Comparison of ENCODE assay signal across 15 cellular contexts in the genomic region with DNA sequence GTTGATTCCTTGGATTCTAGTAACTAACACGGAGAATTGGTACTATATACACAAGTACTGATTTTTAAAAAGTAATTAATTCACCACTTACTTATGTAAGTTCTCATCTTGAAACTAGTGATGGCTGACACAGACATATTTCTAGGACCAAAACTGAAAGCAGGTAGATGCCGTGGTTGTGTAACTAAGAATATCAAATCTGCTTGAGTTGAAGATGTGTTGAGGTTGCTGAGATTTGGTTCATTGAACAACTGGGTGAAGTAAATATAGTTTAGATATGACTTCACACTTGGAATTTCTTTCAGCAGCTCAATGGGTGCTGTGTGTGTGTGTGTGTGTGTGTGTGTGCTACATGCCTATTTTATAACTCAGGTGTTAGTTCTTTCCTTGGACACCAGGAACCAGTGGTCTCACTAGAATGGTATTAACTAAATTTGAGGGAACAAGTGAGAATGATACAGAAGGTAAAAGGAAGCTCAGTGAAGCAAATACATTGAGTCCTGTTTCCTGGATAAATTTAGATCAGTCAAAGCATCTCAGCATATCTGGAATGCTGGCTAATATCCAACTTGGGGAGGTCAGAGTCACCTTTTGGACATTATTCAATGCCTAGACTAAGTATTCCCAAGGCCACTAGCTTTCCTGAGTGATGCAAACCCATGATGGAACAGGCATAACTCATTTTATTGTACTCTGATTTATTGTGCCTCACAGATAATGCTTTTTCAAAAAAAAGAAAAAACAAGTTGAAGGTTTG.
DNase-seq lines count a peak whose midpoint lies in the region; ATAC-seq, FAIRE-seq and TF ChIP-seq lines count a peak whose summit lies in the region.
"Had no signal": no experiment of that assay in that cellular context is flagged by ENCODE, and none has a peak within 500 bp of the region (broad histone marks: within the 10 kb centered on the region; RNA-seq: fewer than 3 reads in every experiment).

No MANE protein-coding gene starts in this region.

- TF ChIP-seq POLR2A in GM12892 (IDR thresholded peaks at IDR 0.05; ENCODE audit: low read depth, low read length): no peak

- no peak overlapping the region for H3K4me2 ChIP-seq in mammary epithelial cell (ENCODE audit: insufficient read depth, low read depth, low read length)

- in situ Hi-C loops in mammary epithelial cell (cut with MboI; ENCODE audit: low sequenced_read_pairs in 2 of 2): no loop called here

- peaks cover 1% of the 10 kb centered on the region for H3K36me3 Mint-ChIP-seq in progenitor cell of endocrine pancreas (ENCODE audit: insufficient read depth)

- ATAC-seq in GM18499 (IDR thresholded peaks at IDR 0.05; ENCODE audit: insufficient read depth, unreplicated experiment): peak; percentile 65
- peak; percentile 73 for ATAC-seq in GM21360 (IDR thresholded peaks at IDR 0.05; ENCODE audit: unreplicated experiment)
- ATAC-seq in HG03108 (IDR thresholded peaks at IDR 0.05; ENCODE audit: unreplicated experiment): peak; percentile 86

- H3K27me3 Mint-ChIP-seq in progenitor cell of endocrine pancreas: no peaks in the 10 kb centered on the region
- H3K27me3 Mint-ChIP-seq: CD4-positive, alpha-beta T cell had no signal

- dilution Hi-C loops in mammary epithelial cell (cut with HindIII; ENCODE audit: low sequenced_read_pairs): no loop called here

- H3K9ac ChIP-seq in mammary epithelial cell (ENCODE audit: insufficient read depth, low read length): no peak overlapping the region

- no peak overlapping the region for H3K27ac Mint-ChIP-seq in progenitor cell of endocrine pancreas
- H3K27ac Mint-ChIP-seq: CD4-positive, alpha-beta T cell had no signal

- no peak overlapping the region for H3K4me3 ChIP-seq in mammary epithelial cell (replicated peaks in 1 of 3; ENCODE audit: insufficient read depth in 1 of 3, low read depth in 2 of 3, low read length in 3 of 3)
- H3K4me3 ChIP-seq: left ventricle myocardium inferior, right atrium auricular region had no signal

- no peak overlapping the region for H2AFZ ChIP-seq in mammary epithelial cell (ENCODE audit: low read depth, low read length)

- H3K4me3 Mint-ChIP-seq in progenitor cell of endocrine pancreas (ENCODE audit: low read depth): no peak overlapping the region
- H3K4me3 Mint-ChIP-seq: CD4-positive, alpha-beta T cell had no signal

- no peak overlapping the region for H3K27ac ChIP-seq in mammary epithelial cell (ENCODE audit: insufficient read depth, low read depth, low read length)
- H3K27ac ChIP-seq: brain microvascular endothelial cell, left ventricle myocardium inferior, right atrium auricular region had no signal

- H3K4me1 Mint-ChIP-seq in progenitor cell of endocrine pancreas (ENCODE audit: low read depth): no peaks in the 10 kb centered on the region

- CTCF ChIA-PET in mammary epithelial cell (lab: Charles Lee; ENCODE audit: low non-redundant PET): no interaction called here

- H3K36me3 ChIP-seq in mammary epithelial cell (ENCODE audit: insufficient read depth, low read length): no peaks in the 10 kb centered on the region
- H3K36me3 ChIP-seq: brain microvascular endothelial cell, left ventricle myocardium inferior, right atrium auricular region had no signal

- DNase-seq in dermis microvascular lymphatic vessel endothelial cell (ENCODE audit: low read depth in 2 of 2) (peak; percentile 14 to 60), NCI-H524 (lab: John Stamatoyannopoulos, UW) (no peak), progenitor cell of endocrine pancreas (ENCODE audit: low spot score, unreplicated experiment) (no peak), mammary epithelial cell (no peak), GM12892 (ENCODE audit: insufficient read length) (no peak)
- DNase-seq: brain microvascular endothelial cell; CD4-positive, alpha-beta T cell; left ventricle myocardium inferior; stimulated activated CD8-positive, alpha-beta memory T cell treated with anti-CD3 and anti-CD28 coated beads, Interleukin-4, amount 100 ng/mL, for 48 hours; SW 1271 had no signal

- BruUV-seq in mammary epithelial cell (replicated peaks; lab: Mats Ljungman, UMichigan): no TSS peak

- no peaks in the 10 kb centered on the region for H3K27me3 ChIP-seq in mammary epithelial cell (ENCODE audit: insufficient read depth, low read length)
- H3K27me3 ChIP-seq: brain microvascular endothelial cell, right atrium auricular region had no signal

- no peaks in the 10 kb centered on the region for H4K20me1 ChIP-seq in mammary epithelial cell (ENCODE audit: insufficient read depth, low read length)

- peaks cover 11% of the 10 kb centered on the region for H3K9me3 Mint-ChIP-seq in progenitor cell of endocrine pancreas (ENCODE audit: low read depth)

- no peaks in the 10 kb centered on the region for H3K79me2 ChIP-seq in mammary epithelial cell (ENCODE audit: insufficient read depth, low read length)

- no peaks in the 10 kb centered on the region for H3K9me3 ChIP-seq in mammary epithelial cell (replicated peaks; ENCODE audit: insufficient read depth, low read length)

- TF ChIP-seq CTCF in progenitor cell of endocrine pancreas (IDR thresholded peaks at IDR 0.05; ENCODE audit: unreplicated experiment): no peak
- no peak for TF ChIP-seq CTCF in mammary epithelial cell (conservative IDR thresholded peaks at IDR 0.05 in 1 of 2, IDR thresholded peaks at IDR 0.05 in 1 of 2; ENCODE audit: extremely low read depth in 1 of 2, insufficient read depth in 1 of 2, low read depth in 1 of 2, low read length in 2 of 2)

- WGBS in mammary epithelial cell (ENCODE audit: low coverage, missing lambda C conversion rate): 90% methylated on average over 2 of the region's 2 CpGs

- intact Hi-C loops in mammary epithelial cell (cut with micrococcal nuclease): no loop called here

- peaks cover 3% of the 10 kb centered on the region for H3K4me1 ChIP-seq in mammary epithelial cell (ENCODE audit: insufficient read depth, low read length)
- H3K4me1 ChIP-seq: left ventricle myocardium inferior, right atrium auricular region had no signal

- no peak for FAIRE-seq in GM12892 (lab: Jason Lieb, UNC)
- FAIRE-seq: GM18507 had no signal

Comparison
In these comparisons a context has a peak if more than half of its experiments do, and no peak if none do; other contexts are left out.
1. DNase-seq: peak in dermis microvascular lymphatic vessel endothelial cell (2 of 2); none in NCI-H524 (0 of 2), progenitor cell of endocrine pancreas (single experiment), mammary epithelial cell (single experiment) and GM12892 (single experiment).
2. Peak in every context shown above with its lines, with median percentiles within 50 percentile points of each other: ATAC-seq.